Comparison of ENCODE assay signal across 11 cellular contexts in genomic region chrX:19743386-19743785, GRCh38.
DNase-seq lines count a peak whose midpoint lies in the region; ATAC-seq and TF ChIP-seq lines count a peak whose summit lies in the region.
"Had no signal": no experiment of that assay in that cellular context is flagged by ENCODE, and none has a peak within 500 bp of the region (broad histone marks: within the 10 kb centered on the region; RNA-seq: fewer than 3 reads in every experiment).

No MANE protein-coding gene starts in this region.

- H3K9me3 Mint-ChIP-seq in natural killer cell treated with Interleukin-12 subunit alpha and Interleukin-12 subunit beta and Interleukin-15 and Interleukin-18, amount 100 ng/mL, for 72 hours = no peaks in the 10 kb centered on the region
- no peaks in the 10 kb centered on the region for H3K9me3 Mint-ChIP-seq in MCF 10A (ENCODE audit: unreplicated experiment)
- H3K9me3 Mint-ChIP-seq in H9 = peaks cover 58 to 75% of the 10 kb centered on the region in 2 experiments
- H3K9me3 Mint-ChIP-seq: dendritic cell treated with granulocyte-macrophage colony-stimulating factor and Interleukin-4, amounts not matched to agents 40 ng/mL and 50 ng/mL, for 4 days had no signal

- ATAC-seq in activated CD4-positive, CD25-positive, alpha-beta regulatory T cell treated with anti-CD3 and anti-CD28 coated beads, Interleukin-2, amount 50 U/mL, for 24 hours = peak; percentile 40 to 47
- ATAC-seq in GM21717 (IDR thresholded peaks at IDR 0.05; ENCODE audit: unreplicated experiment) (peak; percentile 57), HG03558 (IDR thresholded peaks at IDR 0.05; ENCODE audit: extremely low read depth, unreplicated experiment) (peak; percentile 38)
- ATAC-seq in natural killer cell treated with Interleukin-12 subunit alpha and Interleukin-12 subunit beta and Interleukin-15 and Interleukin-18, amount 100 ng/mL, for 72 hours = peak in 1 of 2 donors; percentile 15

- H3K4me2 ChIP-seq in H9 (ENCODE audit: insufficient read depth, insufficient read length, low read length) = no peak overlapping the region

- H3K4ac ChIP-seq in H9 (ENCODE audit: low read depth, low read length) = no peak overlapping the region

- no peak overlapping the region for H3K56ac ChIP-seq in H9 (ENCODE audit: insufficient read length, low read depth, low read length)

- peak overlapping the region; percentile 79 to 88 for H3K27ac Mint-ChIP-seq in natural killer cell treated with Interleukin-12 subunit alpha and Interleukin-12 subunit beta and Interleukin-15 and Interleukin-18, amount 100 ng/mL, for 72 hours
- H3K27ac Mint-ChIP-seq in MCF 10A (ENCODE audit: low read depth, unreplicated experiment) (no peak overlapping the region), H9 (no peak overlapping the region)
- H3K27ac Mint-ChIP-seq: dendritic cell treated with granulocyte-macrophage colony-stimulating factor and Interleukin-4, amounts not matched to agents 40 ng/mL and 50 ng/mL, for 4 days had no signal

- no peak overlapping the region for H3T11ph ChIP-seq in H9 (ENCODE audit: low read length)

- H4K91ac ChIP-seq in H9 (ENCODE audit: insufficient read length, low read depth, low read length) = no peak overlapping the region

- peak overlapping the region; percentile 72 for H3K4me3 Mint-ChIP-seq in natural killer cell treated with Interleukin-12 subunit alpha and Interleukin-12 subunit beta and Interleukin-15 and Interleukin-18, amount 100 ng/mL, for 72 hours
- H3K4me3 Mint-ChIP-seq in MCF 10A (ENCODE audit: unreplicated experiment) = no peak overlapping the region
- no peak overlapping the region for H3K4me3 Mint-ChIP-seq in H9
- H3K4me3 Mint-ChIP-seq: dendritic cell treated with granulocyte-macrophage colony-stimulating factor and Interleukin-4, amounts not matched to agents 40 ng/mL and 50 ng/mL, for 4 days had no signal

- H3K9me3 ChIP-seq in right atrium auricular region (no peaks in the 10 kb centered on the region), H9 (ENCODE audit: control insufficient read depth, low read depth, low read length) (peaks cover 33% of the 10 kb centered on the region)

- no peak for TF ChIP-seq CTCF in MCF 10A (IDR thresholded peaks at IDR 0.05; ENCODE audit: unreplicated experiment)
- no peak for TF ChIP-seq CTCF in right atrium auricular region (IDR thresholded peaks at IDR 0.05)
- TF ChIP-seq CTCF in H9 (conservative IDR thresholded peaks at IDR 0.05) = no peak

- no peaks in the 10 kb centered on the region for H3K36me3 ChIP-seq in right atrium auricular region

- no peak overlapping the region for H2BK15ac ChIP-seq in H9 (ENCODE audit: low read depth, low read length)

- H3K4me1 ChIP-seq in right atrium auricular region (no peaks in the 10 kb centered on the region), H9 (ENCODE audit: insufficient read depth, low read length) (no peaks in the 10 kb centered on the region)

- H3K79me1 ChIP-seq in H9 (ENCODE audit: insufficient read depth, low read depth, low read length, poor library complexity, severe bottlenecking) = no peaks in the 10 kb centered on the region

- H3K18ac ChIP-seq in H9 (ENCODE audit: insufficient read length, low read depth, low read length) = no peak overlapping the region

- no peak overlapping the region for H2BK20ac ChIP-seq in H9 (ENCODE audit: low read depth, low read length, poor library complexity, severe bottlenecking)

- H3K27me3 Mint-ChIP-seq in natural killer cell treated with Interleukin-12 subunit alpha and Interleukin-12 subunit beta and Interleukin-15 and Interleukin-18, amount 100 ng/mL, for 72 hours = no peaks in the 10 kb centered on the region
- peaks cover 46% of the 10 kb centered on the region for H3K27me3 Mint-ChIP-seq in MCF 10A (ENCODE audit: insufficient read depth, unreplicated experiment)
- no peaks in the 10 kb centered on the region for H3K27me3 Mint-ChIP-seq in H9 (ENCODE audit: low read depth)
- H3K27me3 Mint-ChIP-seq: dendritic cell treated with granulocyte-macrophage colony-stimulating factor and Interleukin-4, amounts not matched to agents 40 ng/mL and 50 ng/mL, for 4 days had no signal

- no peak for DNase-seq in activated CD4-positive, CD25-positive, alpha-beta regulatory T cell treated with anti-CD3 and anti-CD28 coated beads, Interleukin-2, amount 50 U/mL, for 72 hours
- DNase-seq in natural killer cell treated with Interleukin-12 subunit alpha and Interleukin-12 subunit beta and Interleukin-15 and Interleukin-18, amount 100 ng/mL, for 72 hours (ENCODE audit: low spot score) = no peak
- no peak for DNase-seq in MCF 10A (ENCODE audit: unreplicated experiment)
- no peak for DNase-seq in right atrium auricular region (ENCODE audit: low spot score)
- DNase-seq in H9 = no peak

- H4K8ac ChIP-seq in H9 (replicated peaks; ENCODE audit: insufficient read length, low read depth, low read length) = no peak overlapping the region

- H2AK5ac ChIP-seq in H9 (ENCODE audit: insufficient read length, low read length) = no peak overlapping the region

- H3K9ac ChIP-seq in H9 (ENCODE audit: extremely low read depth, insufficient read length, low read length) = no peak overlapping the region
- H3K9ac ChIP-seq: parathyroid adenoma had no signal

- H3K79me2 ChIP-seq in H9 (ENCODE audit: insufficient read depth, low read length) = 0 out of 2 replicates have a peak, but pooled peaks cover 2% of the 10 kb centered on the region

- H4K20me1 ChIP-seq in H9 (ENCODE audit: control insufficient read depth, insufficient read depth, insufficient read length) = no peaks in the 10 kb centered on the region

- no peak overlapping the region for H2BK120ac ChIP-seq in H9 (ENCODE audit: low read depth, low read length, poor library complexity, severe bottlenecking)

- no CpG with 5 or more reads among the region's 4 CpGs for WGBS in H9 (ENCODE audit: extremely low coverage, insufficient read length, low lambda C conversion rate)

- no peak overlapping the region for H3K14ac ChIP-seq in H9 (ENCODE audit: insufficient read depth, low read length)

- H3K4me1 Mint-ChIP-seq in natural killer cell treated with Interleukin-12 subunit alpha and Interleukin-12 subunit beta and Interleukin-15 and Interleukin-18, amount 100 ng/mL, for 72 hours (ENCODE audit: low read depth in 2 of 2) = peaks cover 53 to 60% of the 10 kb centered on the region in 2 donors
- no peaks in the 10 kb centered on the region for H3K4me1 Mint-ChIP-seq in MCF 10A (ENCODE audit: insufficient read depth, unreplicated experiment)
- H3K4me1 Mint-ChIP-seq in H9 = peaks cover 9 to 16% of the 10 kb centered on the region in 2 experiments

- POLR2A ChIA-PET in MCF 10A (lab: Yijun Ruan, JAX) = no interaction called here

- H2BK12ac ChIP-seq in H9 (ENCODE audit: insufficient read length, low read depth, low read length) = no peak overlapping the region

- H2BK5ac ChIP-seq in H9 (ENCODE audit: insufficient read length, low read length) = no peak overlapping the region

- H3K23me2 ChIP-seq in H9 (ENCODE audit: insufficient read length, low read depth, low read length, poor library complexity, severe bottlenecking) = no peaks in the 10 kb centered on the region

- no TSS peak for BruUV-seq in MCF 10A (replicated peaks; lab: Mats Ljungman, UMichigan)

- no peaks in the 10 kb centered on the region for H3K36me3 Mint-ChIP-seq in natural killer cell treated with Interleukin-12 subunit alpha and Interleukin-12 subunit beta and Interleukin-15 and Interleukin-18, amount 100 ng/mL, for 72 hours
- H3K36me3 Mint-ChIP-seq in MCF 10A (ENCODE audit: insufficient read depth, unreplicated experiment) (peaks cover 6% of the 10 kb centered on the region), H9 (ENCODE audit: insufficient read depth in 1 of 3, low read depth in 3 of 3) (peaks cover 0 to 8% (median 4%) of the 10 kb centered on the region in 3 experiments; a peak in 4 of 7 replicates)

- no peak overlapping the region for H4K5ac ChIP-seq in H9 (ENCODE audit: insufficient read length, low read depth, low read length)

- no peak overlapping the region for H3K27ac ChIP-seq in right atrium auricular region
- H3K27ac ChIP-seq in H9 (ENCODE audit: insufficient read length, low read depth, low read length) = no peak overlapping the region
- H3K27ac ChIP-seq: 22Rv1, parathyroid adenoma had no signal

- no peak overlapping the region for H3K4me3 ChIP-seq in right atrium auricular region

- no peak overlapping the region for H2AFZ ChIP-seq in H9 (ENCODE audit: low read length)
- H2AFZ ChIP-seq: parathyroid adenoma had no signal

- H3K27me3 ChIP-seq in right atrium auricular region = no peaks in the 10 kb centered on the region
- no peaks in the 10 kb centered on the region for H3K27me3 ChIP-seq in H9 (ENCODE audit: insufficient read depth, low read length)

- intact Hi-C loops in MCF 10A (cut with micrococcal nuclease) = no loop called here

- no peak overlapping the region for H3K23ac ChIP-seq in H9 (ENCODE audit: insufficient read length, low read depth, low read length)

- CTCF ChIA-PET in MCF 10A (lab: Yijun Ruan, JAX) = interaction anchor here (0.6 kb wide), 1 partner anchor 251 kb away, joined by 3 read pairs; no protein-coding TSS in a partner anchor

Comparison
In these comparisons a context has a peak if more than half of its experiments do, and no peak if none do; other contexts are left out.
1. H3K27ac Mint-ChIP-seq: peak in natural killer cell treated with Interleukin-12 subunit alpha and Interleukin-12 subunit beta and Interleukin-15 and Interleukin-18, amount 100 ng/mL, for 72 hours (2 of 2); none in MCF 10A (single experiment) and H9 (0 of 3).